ENCODE assay signal across 8 cellular contexts in the genomic region with DNA sequence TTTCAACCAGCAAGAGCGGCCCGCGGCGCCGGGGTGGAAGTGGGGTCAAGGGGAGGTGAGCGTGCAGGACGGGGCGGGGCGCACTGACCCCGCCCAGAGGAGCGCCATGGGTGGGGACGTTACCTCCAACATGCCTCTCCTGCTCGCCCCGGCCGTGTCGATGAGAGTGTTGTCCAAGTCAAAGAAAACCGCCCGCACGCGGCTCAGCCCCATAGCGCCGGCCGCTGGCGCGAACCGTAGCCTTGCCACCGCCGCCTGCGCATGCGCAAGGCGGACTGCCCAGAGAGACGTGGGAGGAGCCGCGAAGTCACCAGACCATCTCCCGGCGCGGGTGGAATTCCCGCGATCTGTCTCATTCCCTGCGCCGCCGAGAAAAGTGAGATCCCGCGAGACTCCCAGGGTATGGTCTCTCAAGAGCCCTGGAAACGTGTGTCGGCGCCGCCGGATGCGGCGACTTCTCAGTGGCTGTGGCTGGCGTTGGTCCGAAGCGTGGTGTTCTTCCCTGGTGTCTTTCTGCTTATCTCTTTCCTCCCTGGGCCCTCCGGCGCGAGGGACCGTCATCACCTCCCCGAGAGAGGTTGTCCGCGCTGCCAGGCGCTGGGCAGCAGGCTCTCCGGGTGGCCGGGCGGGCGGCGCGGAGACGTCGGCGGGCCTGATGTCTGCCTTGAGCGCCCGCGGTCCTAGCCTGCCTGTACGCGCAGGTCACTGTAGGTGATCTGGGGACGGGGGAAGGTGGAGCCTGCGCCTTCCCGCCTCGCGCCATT. TPM values are rescaled to one million over a fixed set of nuclear protein-coding genes. Genes with fewer than 3 reads are reported as not detected.
DNase-seq lines count a peak whose midpoint lies in the region; ATAC-seq and TF ChIP-seq lines count a peak whose summit lies in the region.

A gene with protein sequence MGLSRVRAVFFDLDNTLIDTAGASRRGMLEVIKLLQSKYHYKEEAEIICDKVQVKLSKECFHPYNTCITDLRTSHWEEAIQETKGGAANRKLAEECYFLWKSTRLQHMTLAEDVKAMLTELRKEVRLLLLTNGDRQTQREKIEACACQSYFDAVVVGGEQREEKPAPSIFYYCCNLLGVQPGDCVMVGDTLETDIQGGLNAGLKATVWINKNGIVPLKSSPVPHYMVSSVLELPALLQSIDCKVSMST (minus strand): TSS at position 279 of the 764 bp plus-strand sequence. CDS start 66 bp downstream, at position 213.

- DNase-seq in GM19240 (ENCODE audit: insufficient read length, low spot score) (peak; percentile 56), NCI-H524 (lab: John Stamatoyannopoulos, UW) (peak; percentile 98 to 99), colonic mucosa (peak; percentile 94), left colon (peak; percentile 96 to 97)
- peak; percentile 81 to 87 for DNase-seq in activated CD4-positive, alpha-beta T cell treated with anti-CD3 and anti-CD28 coated beads for 4 hours
- peak; percentile 73 to 77 for DNase-seq in stimulated activated CD4-positive, alpha-beta T cell treated with anti-CD3 and anti-CD28 coated beads, Interleukin-1b, Interleukin-23, amount 100 ng/mL, for 4 hours (ENCODE audit: low read depth in 2 of 2)

- peak within 1 kb of the TSS; percentile 89 to 98 (median 92) for H3K9ac ChIP-seq in BLaER1 treated with 17β-estradiol and CSF1 and Interleukin-3, amounts not matched to agents 10 nM and 100 nM
- peak within 1 kb of the TSS; percentile 79 to 87 for H3K9ac ChIP-seq in colonic mucosa (ENCODE audit: low read depth in 2 of 2, low read length in 2 of 2)

- peaks cover 15 to 28% (median 22%) of the 10 kb centered on the region in 11 experiments; a peak in 21 of 22 replicates for H3K9me3 ChIP-seq in BLaER1 treated with 17β-estradiol and CSF1 and Interleukin-3, amounts not matched to agents 10 nM and 100 nM (replicated peaks in 1 of 11)
- no peaks in the 10 kb centered on the region for H3K9me3 ChIP-seq in colonic mucosa

- no peaks in the 10 kb centered on the region for H3K27me3 ChIP-seq in BLaER1 treated with 17β-estradiol and CSF1 and Interleukin-3, amounts not matched to agents 10 nM and 100 nM
- H3K27me3 ChIP-seq in colonic mucosa, result no peaks in the 10 kb centered on the region

- peak; percentile 80 for ATAC-seq in HG03457 (IDR thresholded peaks at IDR 0.05; ENCODE audit: unreplicated experiment)
- peak; percentile 89 for ATAC-seq in left colon

- no peak for TF ChIP-seq CTCF in colonic mucosa (IDR thresholded peaks at IDR 0.05)

- intact Hi-C loops in colonic mucosa (cut with DNase I) (loop anchor here (5.0 kb wide), 2 partner anchors 68 to 87 kb away; no protein-coding TSS in a partner anchor), left colon (cut with DNase I, micrococcal nuclease) (loop anchor here in 1 of 2 donors (10.0 kb wide), 1 partner anchor 71 kb away; the partner anchor contains the start of gene ZNF337)

- peaks cover 24 to 45% (median 36%) of the 10 kb centered on the region in 10 experiments for H3K4me1 ChIP-seq in BLaER1 treated with 17β-estradiol and CSF1 and Interleukin-3, amounts not matched to agents 10 nM and 100 nM
- no peaks in the 10 kb centered on the region for H3K4me1 ChIP-seq in colonic mucosa

- peaks cover 0 to 21% (median 14%) of the 10 kb centered on the region in 11 experiments; a peak in 18 of 22 replicates for H3K36me3 ChIP-seq in BLaER1 treated with 17β-estradiol and CSF1 and Interleukin-3, amounts not matched to agents 10 nM and 100 nM
- no peaks in the 10 kb centered on the region for H3K36me3 ChIP-seq in colonic mucosa

- peak within 1 kb of the TSS; percentile 69 to 96 (median 86) for H3K4me3 ChIP-seq in BLaER1 treated with 17β-estradiol and CSF1 and Interleukin-3, amounts not matched to agents 10 nM and 100 nM
- H3K4me3 ChIP-seq in colonic mucosa, result peak within 1 kb of the TSS; percentile 77

- peak within 1 kb of the TSS; percentile 85 to 98 (median 91) for H3K4me2 ChIP-seq in BLaER1 treated with 17β-estradiol and CSF1 and Interleukin-3, amounts not matched to agents 10 nM and 100 nM

- peaks cover 0 to 14% (median 0%) of the 10 kb centered on the region in 11 experiments; a peak in 3 of 22 replicates for H4K20me1 ChIP-seq in BLaER1 treated with 17β-estradiol and CSF1 and Interleukin-3, amounts not matched to agents 10 nM and 100 nM

- peak within 1 kb of the TSS; percentile 76 to 98 (median 94) for H3K27ac ChIP-seq in BLaER1 treated with 17β-estradiol and CSF1 and Interleukin-3, amounts not matched to agents 10 nM and 100 nM
- H3K27ac ChIP-seq in colonic mucosa, result peak within 1 kb of the TSS; percentile 90

RNA-seq across cellular contexts. Expression of the gene that starts here (rescaled TPM):
- 1 to 10 TPM; 3.1 to 3.3 TPM for total RNA-seq in colonic mucosa
- 1 to 10 TPM; 2.7 to 3.7 TPM for total RNA-seq in left colon

Comparison
In these comparisons a context has a peak if more than half of its experiments do, and no peak if none do; other contexts are left out.
1. Peak in every context shown above with its lines: DNase-seq, ATAC-seq, H3K4me3 ChIP-seq and H3K27ac ChIP-seq.